ENCODE assay signal across 22 cellular contexts in the genomic region with DNA sequence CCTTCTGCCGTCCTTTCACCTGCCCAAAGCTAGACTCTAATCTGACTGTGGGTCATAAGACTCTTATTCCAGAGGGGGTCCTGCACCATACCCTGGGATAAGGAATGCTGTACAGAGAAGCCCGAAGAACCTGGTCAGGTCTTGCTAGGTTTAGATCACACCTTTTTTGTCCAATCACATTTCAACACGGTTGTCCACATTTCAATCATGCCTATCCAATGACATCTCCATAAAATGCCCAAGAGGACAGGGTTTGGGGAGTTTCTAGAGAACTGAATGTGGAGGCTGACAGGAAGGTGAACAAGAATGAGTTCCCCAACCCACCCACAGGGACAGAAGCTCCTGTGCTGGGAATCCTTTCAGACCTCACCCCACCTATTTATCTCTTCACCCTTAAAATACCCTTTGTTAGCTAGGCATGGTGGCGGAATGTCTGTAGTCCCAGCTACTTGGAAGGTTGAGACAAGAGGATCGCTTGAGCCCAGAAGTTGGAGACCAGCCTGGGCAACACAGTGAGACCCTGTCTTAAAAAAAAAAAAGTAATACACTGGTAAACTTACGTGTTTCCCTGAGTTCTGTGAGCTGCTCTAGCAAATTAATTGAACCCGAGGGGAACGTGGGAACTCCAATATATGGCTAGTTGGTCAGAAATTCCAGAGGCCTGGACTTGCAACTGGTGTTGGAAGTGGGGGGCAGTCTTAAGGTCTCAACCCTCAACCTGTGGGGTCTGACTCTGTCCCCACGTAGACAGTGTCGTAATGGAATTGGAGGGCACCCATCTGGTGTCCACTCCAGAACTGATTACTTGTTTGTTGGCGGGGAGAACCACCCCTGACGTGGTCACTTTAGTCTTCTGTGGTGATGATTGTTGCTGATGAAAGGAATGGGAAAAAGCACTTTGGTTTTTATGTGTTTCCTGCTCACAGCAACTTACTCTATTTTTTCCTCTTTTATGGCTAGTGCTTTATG. TPM values are rescaled to one million over a fixed set of nuclear protein-coding genes. Genes with fewer than 3 reads are reported as not detected.
DNase-seq lines count a peak whose midpoint lies in the region; ATAC-seq, FAIRE-seq and TF ChIP-seq lines count a peak whose summit lies in the region.
"Had no signal": no experiment of that assay in that cellular context is flagged by ENCODE, and none has a peak within 500 bp of the region (broad histone marks: within the 10 kb centered on the region; RNA-seq: fewer than 3 reads in every experiment).

No MANE protein-coding gene starts in this region.

- 95% methylated on average over 11 of the region's 12 CpGs for WGBS in HepG2 (ENCODE audit: low lambda C conversion rate)
- 91% methylated on average over 7 of the region's 12 CpGs for WGBS in right lobe of liver (ENCODE audit: insufficient coverage, low coverage, low lambda C conversion rate, missing lambda C conversion rate)
- WGBS in lower leg skin, 2 donors, result 93 to 96% methylated on average over 12 of the region's 12 CpGs

- no peak for TF ChIP-seq EP300 in HepG2 (IDR thresholded peaks at IDR 0.05; ENCODE audit: low read depth in 2 of 2, low read length in 2 of 2)
- no peak for TF ChIP-seq EP300 in HepG2 (CRISPR knock-in tag; IDR thresholded peaks at IDR 0.05; ENCODE audit: borderline replicate concordance)

- no peaks in the 10 kb centered on the region for H3K9me3 Mint-ChIP-seq in activated T-helper 17 cell treated with anti-CD3 and anti-CD28 coated beads, Interleukin-2, amount 50 U/mL, for 72 hours
- no peaks in the 10 kb centered on the region for H3K9me3 Mint-ChIP-seq in mesothelial cell of epicardium
- H3K9me3 Mint-ChIP-seq in Calu3 (ENCODE audit: low read depth, unreplicated experiment), result no peaks in the 10 kb centered on the region
- H3K9me3 Mint-ChIP-seq: CD8-positive, alpha-beta memory T cell; HFFc6; IgD-negative memory B cell had no signal

- H3K9me3 ChIP-seq in HepG2 (ENCODE audit: low read length) (no peaks in the 10 kb centered on the region), right lobe of liver (no peaks in the 10 kb centered on the region)

- TF ChIP-seq POLR2A in HepG2 (IDR thresholded peaks at IDR 0.05; ENCODE audit: insufficient read depth in 1 of 2, low read depth in 2 of 2, low read length in 2 of 2) (no peak; a peak in 1 of 4 replicates), right lobe of liver (IDR thresholded peaks at IDR 0.05) (no peak), lower leg skin (IDR thresholded peaks at IDR 0.05) (no peak)

- H3K4me1 Mint-ChIP-seq in activated T-helper 17 cell treated with anti-CD3 and anti-CD28 coated beads, Interleukin-2, amount 50 U/mL, for 72 hours, result peaks cover 5% of the 10 kb centered on the region
- H3K4me1 Mint-ChIP-seq in mesothelial cell of epicardium (no peaks in the 10 kb centered on the region), Calu3 (ENCODE audit: low read depth, unreplicated experiment) (no peaks in the 10 kb centered on the region)
- H3K4me1 Mint-ChIP-seq: CD8-positive, alpha-beta memory T cell had no signal

- H3K27ac Mint-ChIP-seq in activated T-helper 17 cell treated with anti-CD3 and anti-CD28 coated beads, Interleukin-2, amount 50 U/mL, for 72 hours, result peak overlapping the region; percentile 9
- H3K27ac Mint-ChIP-seq in mesothelial cell of epicardium, result peak overlapping the region; percentile 27
- no peak overlapping the region for H3K27ac Mint-ChIP-seq in Calu3 (ENCODE audit: unreplicated experiment)
- H3K27ac Mint-ChIP-seq: HFFc6, IgD-negative memory B cell had no signal

- H3K27ac ChIP-seq in HepG2 (ENCODE audit: extremely low read length, insufficient read depth, low read length), result no peak overlapping the region
- H3K27ac ChIP-seq in right lobe of liver, result no peak overlapping the region
- H3K27ac ChIP-seq: C4-2B, RWPE1, SK-N-MC had no signal

- no peaks in the 10 kb centered on the region for H3K27me3 Mint-ChIP-seq in activated T-helper 17 cell treated with anti-CD3 and anti-CD28 coated beads, Interleukin-2, amount 50 U/mL, for 72 hours
- H3K27me3 Mint-ChIP-seq in mesothelial cell of epicardium (ENCODE audit: low read depth), result no peaks in the 10 kb centered on the region
- H3K27me3 Mint-ChIP-seq in Calu3 (ENCODE audit: unreplicated experiment), result no peaks in the 10 kb centered on the region
- H3K27me3 Mint-ChIP-seq: CD8-positive, alpha-beta memory T cell; IgD-negative memory B cell had no signal

- peaks cover 6% of the 10 kb centered on the region for H3K36me3 Mint-ChIP-seq in activated T-helper 17 cell treated with anti-CD3 and anti-CD28 coated beads, Interleukin-2, amount 50 U/mL, for 72 hours (ENCODE audit: low read depth)
- peaks cover 39% of the 10 kb centered on the region for H3K36me3 Mint-ChIP-seq in mesothelial cell of epicardium
- peaks cover 97% of the 10 kb centered on the region for H3K36me3 Mint-ChIP-seq in Calu3 (ENCODE audit: insufficient read depth, unreplicated experiment)

- peak; percentile 27 for DNase-seq in HepG2 (ENCODE audit: low spot score)
- DNase-seq in right lobe of liver, result no peak
- no peak for DNase-seq in mesothelial cell of epicardium (ENCODE audit: low spot score in 2 of 2, unreplicated experiment in 2 of 2)
- DNase-seq in glomerular visceral epithelial cell (ENCODE audit: extremely low spot score), result no peak
- no peak for DNase-seq in lower leg skin (ENCODE audit: low spot score in 2 of 2)
- no peak for DNase-seq in Calu3
- DNase-seq: 8988T; CD8-positive, alpha-beta memory T cell; GDM1; H7; HFFc6; NCI-H1105; NCI-H146; NCI-H2029; NCI-H2227 treated with DMSO at 0.1 percent for 48 hours; NCI-H510A; SHP77 treated with DMSO at 0.1 percent for 48 hours had no signal

- H3K4me1 ChIP-seq in HepG2 (ENCODE audit: insufficient read depth, low read length) (no peaks in the 10 kb centered on the region), right lobe of liver (peaks cover 0 to 1% (median 0%) of the 10 kb centered on the region in 4 donors)

- H3K9ac ChIP-seq in HepG2 (ENCODE audit: insufficient read depth, low read depth, low read length), result no peak overlapping the region

- FAIRE-seq in HepG2 (lab: Jason Lieb, UNC), result no peak

- no peaks in the 10 kb centered on the region for H3K79me2 ChIP-seq in HepG2 (ENCODE audit: insufficient read depth, low read length)

- in situ Hi-C loops in HepG2 (cut with HindIII; ENCODE audit: extremely low pct_ligation_motif_present, low pct_unique_long_range_greater_than_20kb), result no loop called here

- peaks cover 15 to 41% of the 10 kb centered on the region in 2 experiments for H3K36me3 ChIP-seq in HepG2 (replicated peaks in 1 of 2; ENCODE audit: control insufficient read depth in 1 of 2, insufficient read depth in 2 of 2, low read length in 2 of 2)
- peaks cover 0 to 35% (median 9%) of the 10 kb centered on the region in 4 donors for H3K36me3 ChIP-seq in right lobe of liver

- TF ChIP-seq RAD21 in HepG2 (CRISPR knock-in tag; IDR thresholded peaks at IDR 0.05), result no peak

- no peak for ATAC-seq in HepG2
- no peak for ATAC-seq in right lobe of liver
- ATAC-seq in activated T-helper 17 cell treated with anti-CD3 and anti-CD28 coated beads, Interleukin-2, amount 50 U/mL, for 72 hours (replicated peaks), result no peak

- H3K4me3 ChIP-seq in HepG2 (replicated peaks in 1 of 3; ENCODE audit: insufficient read depth in 1 of 3, low read depth in 2 of 3, low read length in 3 of 3) (no peak overlapping the region), right lobe of liver (no peak overlapping the region), lower leg skin (ENCODE audit: low read depth, poor library complexity, severe bottlenecking) (no peak overlapping the region)
- H3K4me3 ChIP-seq: SK-N-MC had no signal

- intact Hi-C loops in HepG2 (cut with micrococcal nuclease; ENCODE audit: unreplicated experiment), result no loop called here
- intact Hi-C loops in right lobe of liver (cut with DNase I), result no loop called here
- intact Hi-C loops in lower leg skin (cut with DNase I; ENCODE audit: low total_unique reads), result no loop called here
- intact Hi-C loops in Calu3 (cut with micrococcal nuclease; ENCODE audit: unreplicated experiment), result no loop called here

- no peak overlapping the region for H2AFZ ChIP-seq in HepG2 (ENCODE audit: low read length)

- TF ChIP-seq CTCF in HepG2 (CRISPR knock-in tag; IDR thresholded peaks at IDR 0.05) (no peak), right lobe of liver (IDR thresholded peaks at IDR 0.05) (no peak), mesothelial cell of epicardium (IDR thresholded peaks at IDR 0.05; ENCODE audit: unreplicated experiment) (no peak), lower leg skin (IDR thresholded peaks at IDR 0.05) (no peak), Calu3 (IDR thresholded peaks at IDR 0.05; ENCODE audit: unreplicated experiment) (no peak)

- POLR2A ChIA-PET in HepG2 (lab: Yijun Ruan, JAX), result no interaction called here

- BruUV-seq in HepG2 (replicated peaks; lab: Mats Ljungman, UMichigan) (no TSS peak), Calu3 (replicated peaks; lab: Mats Ljungman, UMichigan) (no TSS peak)

- CTCF ChIA-PET in HepG2 (lab: Yijun Ruan, JAX; ENCODE audit: low intra/inter-chr PET ratio, low total read pairs), result no interaction called here
- CTCF ChIA-PET in Calu3 (lab: Charles Lee), result no interaction called here

- H3K4me2 ChIP-seq in HepG2 (ENCODE audit: low read depth, low read length), result no peak overlapping the region

- H3K4me3 Mint-ChIP-seq in activated T-helper 17 cell treated with anti-CD3 and anti-CD28 coated beads, Interleukin-2, amount 50 U/mL, for 72 hours, result no peak overlapping the region
- H3K4me3 Mint-ChIP-seq in mesothelial cell of epicardium, result no peak overlapping the region
- no peak overlapping the region for H3K4me3 Mint-ChIP-seq in Calu3 (ENCODE audit: low read depth, unreplicated experiment)
- H3K4me3 Mint-ChIP-seq: HFFc6, IgD-negative memory B cell had no signal

- peaks cover under 1% of the 10 kb centered on the region; the same call in 1 of the 2 replicates for H4K20me1 ChIP-seq in HepG2 (ENCODE audit: insufficient read depth, low read length)

- H3K27me3 ChIP-seq in HepG2 (ENCODE audit: control insufficient read depth in 1 of 2, insufficient read depth in 2 of 2, low read length in 2 of 2) (no peaks in the 10 kb centered on the region), right lobe of liver (no peaks in the 10 kb centered on the region)

RNA-seq across cellular contexts. Expression of a gene that starts 17.8 kb away (rescaled TPM):
- 9.9 and 48.0 TPM in 2 replicates for total RNA-seq in HepG2 (2016; rRNA removed; fragmentation: Illumina TruSeq; extraction: Trizol)
- 10.6 and 10.9 TPM in 2 replicates for total RNA-seq in HepG2 (2016; cell fraction: cytosol; rRNA removed; fragmentation: Illumina TruSeq; extraction: Trizol; ENCODE audit: low read depth)
- 7.6 and 52.5 TPM in 2 replicates for total RNA-seq in HepG2 (2016; cell fraction: insoluble cytoplasmic fraction; rRNA removed; fragmentation: Illumina TruSeq; extraction: Trizol)
- total RNA-seq in HepG2 (2016; cell fraction: membrane; rRNA removed; fragmentation: Illumina TruSeq; extraction: Trizol), result 8.3 and 8.4 TPM in 2 replicates
- 57.2 and 73.6 TPM in 2 replicates for total RNA-seq in HepG2 (2016; cell fraction: nucleus; rRNA removed; fragmentation: Illumina TruSeq; extraction: Trizol)
- 69.6 and 97.2 TPM in 2 replicates for polyA plus RNA-seq in HepG2 (2011; rRNA removed)
- polyA plus RNA-seq in HepG2 (2011; cell fraction: cytosol; rRNA removed), result 25.1 and 41.9 TPM in 2 replicates
- polyA plus RNA-seq in HepG2 (2011; cell fraction: nucleus; rRNA removed), result 1,399 and 1,906 TPM in 2 replicates
- polyA plus RNA-seq in HepG2 (2012), result 23.6 and 37.0 TPM in 2 replicates
- 3.6 and 4.6 TPM in 2 replicates for polyA plus RNA-seq in HepG2 (2016; cell fraction: cytosol; fragmentation: Illumina TruSeq; extraction: Trizol; ENCODE audit: low read depth)
- 7.3 and 10.3 TPM in 2 replicates for polyA plus RNA-seq in HepG2 (2016; cell fraction: insoluble cytoplasmic fraction; fragmentation: Illumina TruSeq; extraction: Trizol; ENCODE audit: low read depth)
- 5.5 and 6.6 TPM in 2 replicates for polyA plus RNA-seq in HepG2 (2016; cell fraction: membrane; fragmentation: Illumina TruSeq; extraction: Trizol; ENCODE audit: low read depth)
- 176 and 189 TPM in 2 replicates for polyA plus RNA-seq in HepG2 (2016; cell fraction: nucleus; fragmentation: Illumina TruSeq; extraction: Trizol; ENCODE audit: insufficient read depth, low read depth)
- 49.2 and 98.2 TPM in 2 replicates for polyA minus RNA-seq in HepG2 (2011; rRNA and poly(A)+ RNA removed; ENCODE audit: low replicate concordance)
- 22.7 and 28.6 TPM in 2 replicates for polyA minus RNA-seq in HepG2 (2011; cell fraction: cytosol; rRNA and poly(A)+ RNA removed)
- 100 and 121 TPM in 2 replicates for polyA minus RNA-seq in HepG2 (2011; cell fraction: nucleus; rRNA and poly(A)+ RNA removed)
- total RNA-seq in right lobe of liver, result 10 to 100 TPM; 39.4 to 97.1 (median 69.3) TPM
- total RNA-seq in activated T-helper 17 cell treated with anti-CD3 and anti-CD28 coated beads, Interleukin-2, amount 50 U/mL, for 72 hours, result 100 to 1,000 TPM; 217 to 244 TPM
- total RNA-seq in mesothelial cell of epicardium, result 60.0 to 63.4 TPM (median 60.5 TPM) in 3 replicates
- total RNA-seq in lower leg skin, result 10 to 100 TPM; 29.6 to 57.1 (median 34.8) TPM
- 42.1 and 49.7 TPM in 2 replicates for total RNA-seq in Calu3 (2022)

RNA-seq across cellular contexts. Expression of a gene that starts 26.1 kb away (rescaled TPM):
- total RNA-seq in HepG2 (2016; rRNA removed; fragmentation: Illumina TruSeq; extraction: Trizol), result 120 and 158 TPM in 2 replicates
- 120 and 122 TPM in 2 replicates for total RNA-seq in HepG2 (2016; cell fraction: cytosol; rRNA removed; fragmentation: Illumina TruSeq; extraction: Trizol; ENCODE audit: low read depth)
- total RNA-seq in HepG2 (2016; cell fraction: insoluble cytoplasmic fraction; rRNA removed; fragmentation: Illumina TruSeq; extraction: Trizol), result 111 and 153 TPM in 2 replicates
- total RNA-seq in HepG2 (2016; cell fraction: membrane; rRNA removed; fragmentation: Illumina TruSeq; extraction: Trizol), result 119 and 125 TPM in 2 replicates
- total RNA-seq in HepG2 (2016; cell fraction: nucleus; rRNA removed; fragmentation: Illumina TruSeq; extraction: Trizol), result 68.1 and 87.4 TPM in 2 replicates
- 96.7 and 101 TPM in 2 replicates for polyA plus RNA-seq in HepG2 (2011; rRNA removed)
- 77.4 and 163 TPM in 2 replicates for polyA plus RNA-seq in HepG2 (2011; cell fraction: cytosol; rRNA removed)
- polyA plus RNA-seq in HepG2 (2011; cell fraction: nucleus; rRNA removed), result 142 and 151 TPM in 2 replicates
- polyA plus RNA-seq in HepG2 (2012), result 65.2 and 96.9 TPM in 2 replicates
- 109 and 135 TPM in 2 replicates for polyA plus RNA-seq in HepG2 (2016; cell fraction: cytosol; fragmentation: Illumina TruSeq; extraction: Trizol; ENCODE audit: low read depth)
- polyA plus RNA-seq in HepG2 (2016; cell fraction: insoluble cytoplasmic fraction; fragmentation: Illumina TruSeq; extraction: Trizol; ENCODE audit: low read depth), result 108 and 124 TPM in 2 replicates
- 110 and 125 TPM in 2 replicates for polyA plus RNA-seq in HepG2 (2016; cell fraction: membrane; fragmentation: Illumina TruSeq; extraction: Trizol; ENCODE audit: low read depth)
- 158 and 161 TPM in 2 replicates for polyA plus RNA-seq in HepG2 (2016; cell fraction: nucleus; fragmentation: Illumina TruSeq; extraction: Trizol; ENCODE audit: insufficient read depth, low read depth)
- 172 and 212 TPM in 2 replicates for polyA minus RNA-seq in HepG2 (2011; rRNA and poly(A)+ RNA removed; ENCODE audit: low replicate concordance)
- 66.2 and 72.5 TPM in 2 replicates for polyA minus RNA-seq in HepG2 (2011; cell fraction: cytosol; rRNA and poly(A)+ RNA removed)
- 33.6 and 40.9 TPM in 2 replicates for polyA minus RNA-seq in HepG2 (2011; cell fraction: nucleus; rRNA and poly(A)+ RNA removed)
- total RNA-seq in right lobe of liver, result 100 to 1,000 TPM in 3 of 6 experiments, 10 to 100 TPM in 3; 61.9 to 159 (median 88.4) TPM
- total RNA-seq in activated T-helper 17 cell treated with anti-CD3 and anti-CD28 coated beads, Interleukin-2, amount 50 U/mL, for 72 hours, result 100 to 1,000 TPM in 1 of 2 donors, 10 to 100 TPM in 1; 75.0 to 131 TPM
- total RNA-seq in mesothelial cell of epicardium, result 125 to 140 TPM (median 132 TPM) in 3 replicates
- 100 to 1,000 TPM; 136 to 206 (median 159) TPM for total RNA-seq in lower leg skin
- total RNA-seq in Calu3 (2022), result 163 and 166 TPM in 2 replicates

RNA-seq across cellular contexts. Expression of a gene that starts 46.5 kb away (rescaled TPM):
- 4.0 and 4.5 TPM in 2 replicates for total RNA-seq in HepG2 (2016; rRNA removed; fragmentation: Illumina TruSeq; extraction: Trizol)
- total RNA-seq in HepG2 (2016; cell fraction: cytosol; rRNA removed; fragmentation: Illumina TruSeq; extraction: Trizol; ENCODE audit: low read depth), result 0.62 and 0.91 TPM in 2 replicates
- total RNA-seq in HepG2 (2016; cell fraction: insoluble cytoplasmic fraction; rRNA removed; fragmentation: Illumina TruSeq; extraction: Trizol), result 4.3 and 4.5 TPM in 2 replicates
- total RNA-seq in HepG2 (2016; cell fraction: membrane; rRNA removed; fragmentation: Illumina TruSeq; extraction: Trizol), result 2.2 and 2.4 TPM in 2 replicates
- 1.6 and 2.1 TPM in 2 replicates for total RNA-seq in HepG2 (2016; cell fraction: nucleus; rRNA removed; fragmentation: Illumina TruSeq; extraction: Trizol)
- polyA plus RNA-seq in HepG2 (2011; rRNA removed), result 5.1 and 6.7 TPM in 2 replicates
- polyA plus RNA-seq in HepG2 (2011; cell fraction: cytosol; rRNA removed), result 2.8 and 5.9 TPM in 2 replicates
- polyA plus RNA-seq in HepG2 (2011; cell fraction: nucleus; rRNA removed), result 5.1 and 6.8 TPM in 2 replicates
- 2.1 and 3.2 TPM in 2 replicates for polyA plus RNA-seq in HepG2 (2012)
- polyA plus RNA-seq in HepG2 (2016; cell fraction: cytosol; fragmentation: Illumina TruSeq; extraction: Trizol; ENCODE audit: low read depth), result 0.81 and 0.85 TPM in 2 replicates
- 4.5 and 4.7 TPM in 2 replicates for polyA plus RNA-seq in HepG2 (2016; cell fraction: insoluble cytoplasmic fraction; fragmentation: Illumina TruSeq; extraction: Trizol; ENCODE audit: low read depth)
- 1.9 and 2.1 TPM in 2 replicates for polyA plus RNA-seq in HepG2 (2016; cell fraction: membrane; fragmentation: Illumina TruSeq; extraction: Trizol; ENCODE audit: low read depth)
- polyA plus RNA-seq in HepG2 (2016; cell fraction: nucleus; fragmentation: Illumina TruSeq; extraction: Trizol; ENCODE audit: insufficient read depth, low read depth), result 4.1 and 4.6 TPM in 2 replicates
- 7.3 and 37.4 TPM in 2 replicates for polyA minus RNA-seq in HepG2 (2011; rRNA and poly(A)+ RNA removed; ENCODE audit: low replicate concordance)
- 2.2 and 3.3 TPM in 2 replicates for polyA minus RNA-seq in HepG2 (2011; cell fraction: cytosol; rRNA and poly(A)+ RNA removed)
- 1.6 and 3.1 TPM in 2 replicates for polyA minus RNA-seq in HepG2 (2011; cell fraction: nucleus; rRNA and poly(A)+ RNA removed)
- 1 to 10 TPM; 2.3 to 7.4 (median 4.4) TPM for total RNA-seq in right lobe of liver
- under 1 TPM in 1 of 2 donors, not detected in 1; 0.08 TPM for total RNA-seq in activated T-helper 17 cell treated with anti-CD3 and anti-CD28 coated beads, Interleukin-2, amount 50 U/mL, for 72 hours
- 1.4 to 1.8 TPM (median 1.7 TPM) in 3 replicates for total RNA-seq in mesothelial cell of epicardium
- 10 to 100 TPM in 1 of 4 donors, 1 to 10 TPM in 3; 5.4 to 11.6 (median 6.4) TPM for total RNA-seq in lower leg skin
- total RNA-seq in Calu3 (2022), result 41.6 and 68.2 TPM in 2 replicates

RNA-seq across cellular contexts. Expression of a gene that starts 52.7 kb away (rescaled TPM):
- total RNA-seq in HepG2 (2016; rRNA removed; fragmentation: Illumina TruSeq; extraction: Trizol) (2.3 and 8.8 TPM in 2 replicates), right lobe of liver (10 to 100 TPM; 13.3 to 21.4 (median 17.9) TPM), mesothelial cell of epicardium (19.0 to 23.7 TPM (median 20.4 TPM) in 3 replicates), lower leg skin (10 to 100 TPM; 29.2 to 47.2 (median 44.3) TPM), Calu3 (2022) (71.2 and 92.6 TPM in 2 replicates)
- 3.9 and 4.4 TPM in 2 replicates for total RNA-seq in HepG2 (2016; cell fraction: cytosol; rRNA removed; fragmentation: Illumina TruSeq; extraction: Trizol; ENCODE audit: low read depth)
- 2.9 and 9.2 TPM in 2 replicates for total RNA-seq in HepG2 (2016; cell fraction: insoluble cytoplasmic fraction; rRNA removed; fragmentation: Illumina TruSeq; extraction: Trizol)
- 4.6 and 5.3 TPM in 2 replicates for total RNA-seq in HepG2 (2016; cell fraction: membrane; rRNA removed; fragmentation: Illumina TruSeq; extraction: Trizol)
- total RNA-seq in HepG2 (2016; cell fraction: nucleus; rRNA removed; fragmentation: Illumina TruSeq; extraction: Trizol), result 10.8 and 10.9 TPM in 2 replicates
- polyA plus RNA-seq in HepG2 (2011; rRNA removed), result 18.9 and 25.3 TPM in 2 replicates
- 14.1 and 18.0 TPM in 2 replicates for polyA plus RNA-seq in HepG2 (2011; cell fraction: cytosol; rRNA removed)
- polyA plus RNA-seq in HepG2 (2011; cell fraction: nucleus; rRNA removed), result 71.1 and 107 TPM in 2 replicates
- 8.1 and 8.5 TPM in 2 replicates for polyA plus RNA-seq in HepG2 (2012)
- polyA plus RNA-seq in HepG2 (2016; cell fraction: cytosol; fragmentation: Illumina TruSeq; extraction: Trizol; ENCODE audit: low read depth), result 1.5 and 2.4 TPM in 2 replicates
- polyA plus RNA-seq in HepG2 (2016; cell fraction: insoluble cytoplasmic fraction; fragmentation: Illumina TruSeq; extraction: Trizol; ENCODE audit: low read depth), result 2.4 and 2.7 TPM in 2 replicates
- polyA plus RNA-seq in HepG2 (2016; cell fraction: membrane; fragmentation: Illumina TruSeq; extraction: Trizol; ENCODE audit: low read depth), result 3.0 and 3.2 TPM in 2 replicates
- 17.9 and 19.5 TPM in 2 replicates for polyA plus RNA-seq in HepG2 (2016; cell fraction: nucleus; fragmentation: Illumina TruSeq; extraction: Trizol; ENCODE audit: insufficient read depth, low read depth)
- 56.7 and 87.2 TPM in 2 replicates for polyA minus RNA-seq in HepG2 (2011; rRNA and poly(A)+ RNA removed; ENCODE audit: low replicate concordance)
- polyA minus RNA-seq in HepG2 (2011; cell fraction: cytosol; rRNA and poly(A)+ RNA removed), result 10.2 and 12.8 TPM in 2 replicates
- 7.0 and 9.1 TPM in 2 replicates for polyA minus RNA-seq in HepG2 (2011; cell fraction: nucleus; rRNA and poly(A)+ RNA removed)
- total RNA-seq in activated T-helper 17 cell treated with anti-CD3 and anti-CD28 coated beads, Interleukin-2, amount 50 U/mL, for 72 hours, result 10 to 100 TPM; 13.1 to 14.8 TPM
